10 cellular contexts compared by ENCODE assay signal in genomic region chr16:53209489-53209888, GRCh38.
DNase-seq lines count a peak whose midpoint lies in the region; ATAC-seq and TF ChIP-seq lines count a peak whose summit lies in the region.
"Had no signal": no experiment of that assay in that cellular context is flagged by ENCODE, and none has a peak within 500 bp of the region (broad histone marks: within the 10 kb centered on the region; RNA-seq: fewer than 3 reads in every experiment).

No MANE protein-coding gene starts in this region.

- 0 out of 2 replicates have a peak, but pooled peaks cover 2% of the 10 kb centered on the region for H3K9me1 ChIP-seq in IMR-90 (ENCODE audit: insufficient read depth, low read length)

- ATAC-seq in IMR-90 (ENCODE audit: low read depth), result no peak
- no peak for ATAC-seq in GM18909 (IDR thresholded peaks at IDR 0.05; ENCODE audit: poor library complexity, unreplicated experiment)
- ATAC-seq: mucosa of descending colon had no signal

- peak overlapping the region in 1 of 2 experiments; percentile 22; a peak in 1 of 4 replicates for H4K8ac ChIP-seq in IMR-90 (ENCODE audit: low read depth in 2 of 2, low read length in 2 of 2)

- H3K56ac ChIP-seq in IMR-90 (ENCODE audit: extremely low read depth, insufficient read depth, low read length), result peak overlapping the region; percentile 82

- no peaks in the 10 kb centered on the region for H3K27me3 Mint-ChIP-seq in neural progenitor cell (ENCODE audit: insufficient read depth, low read depth)

- peak overlapping the region; percentile 5; the same call in 1 of the 2 replicates for H3K18ac ChIP-seq in IMR-90 (ENCODE audit: low read depth, low read length)

- H2BK20ac ChIP-seq in IMR-90 (ENCODE audit: low read depth, low read length), result no peak overlapping the region

- no TSS peak for BruUV-seq in IMR-90 (replicated peaks; lab: Mats Ljungman, UMichigan)

- peak overlapping the region; percentile 55 to 72 (median 67) for H3K4me3 ChIP-seq in BLaER1 treated with 17β-estradiol and CSF1 and Interleukin-3, amounts not matched to agents 10 nM and 100 nM
- H3K4me3 ChIP-seq in IMR-90 (ENCODE audit: insufficient read depth, low read depth, low read length) (peak overlapping the region; percentile 63), duodenal mucosa (ENCODE audit: low read depth in 1 of 2, low read length in 2 of 2) (peak overlapping the region; percentile 65 to 77), neural progenitor cell (peak overlapping the region; percentile 77)
- H3K4me3 ChIP-seq: mucosa of descending colon had no signal

- peak overlapping the region; percentile 37 to 96 (median 91); a peak in 21 of 22 replicates for H3K27ac ChIP-seq in BLaER1 treated with 17β-estradiol and CSF1 and Interleukin-3, amounts not matched to agents 10 nM and 100 nM
- H3K27ac ChIP-seq in IMR-90 (ENCODE audit: insufficient read depth, low read length) (peak overlapping the region; percentile 74; the same call in 1 of the 2 replicates), duodenal mucosa (ENCODE audit: low read depth, low read length) (no peak overlapping the region), neural progenitor cell (peak overlapping the region; percentile 97)

- peak overlapping the region; percentile 96 for H3K4me3 Mint-ChIP-seq in neural progenitor cell

- no peak for TF ChIP-seq POLR2A in IMR-90 (IDR thresholded peaks at IDR 0.05; ENCODE audit: low read depth, low read length)

- peak overlapping the region; percentile 89 for H3K27ac Mint-ChIP-seq in neural progenitor cell

- H2AK5ac ChIP-seq in IMR-90 (ENCODE audit: low read depth, low read length), result peak overlapping the region; percentile 58

- no peaks in the 10 kb centered on the region for H3K27me3 ChIP-seq in BLaER1 treated with 17β-estradiol and CSF1 and Interleukin-3, amounts not matched to agents 10 nM and 100 nM
- H3K27me3 ChIP-seq in IMR-90 (ENCODE audit: control insufficient read depth, insufficient read depth, low read length), result no peaks in the 10 kb centered on the region
- H3K27me3 ChIP-seq in duodenal mucosa (ENCODE audit: control insufficient read depth in 1 of 2, insufficient read depth in 2 of 2, low read length in 2 of 2), result no peaks in the 10 kb centered on the region
- H3K27me3 ChIP-seq in neural progenitor cell, result no peaks in the 10 kb centered on the region

- H3K9me3 Mint-ChIP-seq in neural progenitor cell, result peaks cover 2% of the 10 kb centered on the region

- H2BK5ac ChIP-seq in IMR-90 (ENCODE audit: low read depth, low read length, poor library complexity, severe bottlenecking), result peak overlapping the region; percentile 50

- dilution Hi-C loops in IMR-90 (cut with HindIII; ENCODE audit: low sequenced_read_pairs, unreplicated experiment), result no loop called here

- TF ChIP-seq CTCF in IMR-90 (conservative IDR thresholded peaks at IDR 0.05; ENCODE audit: low read depth, low read length) (no peak), neural progenitor cell (IDR thresholded peaks at IDR 0.05) (no peak)

- H3K4me2 ChIP-seq in BLaER1 treated with 17β-estradiol and CSF1 and Interleukin-3, amounts not matched to agents 10 nM and 100 nM, result peak overlapping the region; percentile 72 to 99 (median 92)
- peak overlapping the region; percentile 99 for H3K4me2 ChIP-seq in IMR-90 (ENCODE audit: low read depth, low read length)
- H3K4me2 ChIP-seq in neural progenitor cell, result peak overlapping the region; percentile 93

- TF ChIP-seq RAD21 in IMR-90 (IDR thresholded peaks at IDR 0.05; ENCODE audit: low read length), result no peak

- in situ Hi-C loops in IMR-90 (cut with MboI; ENCODE audit: low sequenced_read_pairs), result no loop called here

- no peak overlapping the region; the same call in 2 of the 3 replicates for H2BK15ac ChIP-seq in IMR-90 (ENCODE audit: low read depth, low read length)

- H3K23ac ChIP-seq in IMR-90 (ENCODE audit: low read depth, low read length), result peak overlapping the region; percentile 93

- H2AFZ ChIP-seq in IMR-90 (replicated peaks; ENCODE audit: low read length, poor library complexity), result no peak overlapping the region
- no peak overlapping the region for H2AFZ ChIP-seq in neural progenitor cell (replicated peaks)

- H3K36me3 Mint-ChIP-seq in neural progenitor cell, result peaks cover 23% of the 10 kb centered on the region

- H3K14ac ChIP-seq in IMR-90 (replicated peaks; ENCODE audit: low read depth, low read length), result peak overlapping the region; percentile 87

- H3F3A ChIP-seq in neural progenitor cell (ENCODE audit: low read depth), result peaks cover 17% of the 10 kb centered on the region

- peak overlapping the region; percentile 79; the same call in 1 of the 2 replicates for H4K5ac ChIP-seq in IMR-90 (ENCODE audit: low read depth, low read length)

- 33% methylated on average over 1 of the region's 5 CpGs; no CpG with 5 or more reads in 1 of the 2 experiments for WGBS in IMR-90 (ENCODE audit: extremely low coverage in 2 of 2, insufficient read length in 1 of 2), 2 experiments

- DNase-seq in IMR-90 (no peak), neural progenitor cell (ENCODE audit: low spot score) (no peak), retina (no peak), NCI-H1092 treated with DMSO at 0.1 percent for 48 hours (lab: John Stamatoyannopoulos, UW) (no peak), kidney tubule cell (ENCODE audit: low spot score) (no peak)
- DNase-seq: mucosa of descending colon, SW 1271 had no signal

- H3K4me1 Mint-ChIP-seq in neural progenitor cell, result peaks cover 42% of the 10 kb centered on the region

- peaks cover 11 to 52% (median 37%) of the 10 kb centered on the region in 10 experiments for H3K4me1 ChIP-seq in BLaER1 treated with 17β-estradiol and CSF1 and Interleukin-3, amounts not matched to agents 10 nM and 100 nM
- H3K4me1 ChIP-seq in IMR-90 (ENCODE audit: control insufficient read depth, insufficient read depth, low read length), result no peaks in the 10 kb centered on the region; the same call in 1 of the 2 replicates
- peaks cover 9 to 12% of the 10 kb centered on the region in 2 donors for H3K4me1 ChIP-seq in duodenal mucosa (ENCODE audit: control insufficient read depth in 1 of 2, insufficient read depth in 2 of 2, low read length in 2 of 2)
- H3K4me1 ChIP-seq in neural progenitor cell, result peaks cover 27% of the 10 kb centered on the region

- 0 out of 2 replicates have a peak overlapping the region, but pooled peaks have one; percentile 59 for H2BK120ac ChIP-seq in IMR-90 (ENCODE audit: low read depth, low read length)

- H3K4ac ChIP-seq in IMR-90 (ENCODE audit: low read depth, low read length), result peak overlapping the region; percentile 45; the same call in 1 of the 2 replicates

- no peak overlapping the region for H2AK9ac ChIP-seq in IMR-90 (replicated peaks; ENCODE audit: low read depth, low read length, poor library complexity)

- H4K20me1 ChIP-seq in BLaER1 treated with 17β-estradiol and CSF1 and Interleukin-3, amounts not matched to agents 10 nM and 100 nM, result peaks cover 0 to 23% (median 4%) of the 10 kb centered on the region in 11 experiments; a peak in 6 of 22 replicates
- H4K20me1 ChIP-seq in IMR-90 (ENCODE audit: insufficient read depth, low read length), result peaks cover 8% of the 10 kb centered on the region; the same call in 1 of the 2 replicates
- peaks cover 13% of the 10 kb centered on the region for H4K20me1 ChIP-seq in neural progenitor cell (ENCODE audit: low read depth)

- peaks cover 0 to 33% (median 17%) of the 10 kb centered on the region in 11 experiments; a peak in 14 of 22 replicates for H3K36me3 ChIP-seq in BLaER1 treated with 17β-estradiol and CSF1 and Interleukin-3, amounts not matched to agents 10 nM and 100 nM
- peaks cover 2% of the 10 kb centered on the region; the same call in 1 of the 2 replicates for H3K36me3 ChIP-seq in IMR-90 (ENCODE audit: control insufficient read depth, insufficient read depth, low read length)
- no peaks in the 10 kb centered on the region for H3K36me3 ChIP-seq in duodenal mucosa (ENCODE audit: control insufficient read depth in 1 of 2, insufficient read depth in 2 of 2, low read length in 2 of 2)
- peaks cover 22% of the 10 kb centered on the region for H3K36me3 ChIP-seq in neural progenitor cell

- peaks cover 73% of the 10 kb centered on the region for H3K79me2 ChIP-seq in neural progenitor cell (ENCODE audit: low read depth)

- intact Hi-C loops in IMR-90 (cut with micrococcal nuclease), result no loop called here

- CTCF ChIA-PET in IMR-90 (lab: Yijun Ruan, JAX), result no interaction called here

- peak overlapping the region; percentile 71 for H4K91ac ChIP-seq in IMR-90 (ENCODE audit: insufficient read depth, low read depth, low read length)

- POLR2A ChIA-PET in IMR-90 (lab: Charles Lee; ENCODE audit: unreplicated experiment), result interaction anchor here (0.6 kb wide), 2 partner anchors 56 to 255 kb away, joined by 3 to 5 read pairs; no protein-coding TSS in a partner anchor

- peak overlapping the region; percentile 80 to 91 (median 86) for H3K9ac ChIP-seq in BLaER1 treated with 17β-estradiol and CSF1 and Interleukin-3, amounts not matched to agents 10 nM and 100 nM
- H3K9ac ChIP-seq in IMR-90 (ENCODE audit: low read depth, low read length), result peak overlapping the region; percentile 98
- peak overlapping the region; percentile 65 to 79 for H3K9ac ChIP-seq in duodenal mucosa (ENCODE audit: low read depth in 1 of 2, low read length in 2 of 2)
- peak overlapping the region; percentile 74 for H3K9ac ChIP-seq in neural progenitor cell

- peaks cover 2 to 15% of the 10 kb centered on the region in 2 experiments; a peak in 2 of 4 replicates for H3K79me1 ChIP-seq in IMR-90 (ENCODE audit: low read depth in 1 of 2, low read length in 2 of 2)

- H3K9me3 ChIP-seq in BLaER1 treated with 17β-estradiol and CSF1 and Interleukin-3, amounts not matched to agents 10 nM and 100 nM (replicated peaks in 1 of 11), result peaks cover 0 to 3% (median 0%) of the 10 kb centered on the region in 11 experiments; a peak in 2 of 22 replicates
- H3K9me3 ChIP-seq in IMR-90 (ENCODE audit: control insufficient read depth, insufficient read depth, low read length) (no peaks in the 10 kb centered on the region), duodenal mucosa (ENCODE audit: control insufficient read depth in 1 of 2, low read length in 2 of 2) (no peaks in the 10 kb centered on the region), neural progenitor cell (ENCODE audit: low read depth) (no peaks in the 10 kb centered on the region)
- H3K9me3 ChIP-seq: mucosa of descending colon had no signal

TF ChIP-seq in IMR-90, 13 proteins besides CTCF, POLR2A, EP300 and RAD21 (continues in another document):
- TF ChIP-seq RCOR1 (IDR thresholded peaks at IDR 0.05; ENCODE audit: insufficient replicate concordance, low read length) (no peak), CHD1 (IDR thresholded peaks at IDR 0.05; ENCODE audit: low read depth, low read length) (no peak), MAFK (IDR thresholded peaks at IDR 0.05; ENCODE audit: low read depth, low read length) (no peak), RFX5 (IDR thresholded peaks at IDR 0.05; ENCODE audit: low read depth, low read length) (no peak), BHLHE40 (IDR thresholded peaks at IDR 0.05; ENCODE audit: low read depth, low read length) (no peak), FOS (IDR thresholded peaks at IDR 0.05; ENCODE audit: low read depth, low read length) (no peak), MAZ (IDR thresholded peaks at IDR 0.05; ENCODE audit: borderline replicate concordance, low read depth, low read length) (no peak), CEBPB (IDR thresholded peaks at IDR 0.05; ENCODE audit: low read depth, low read length) (no peak)
